Comparison of ENCODE assay signal across 11 cellular contexts in the genomic region with DNA sequence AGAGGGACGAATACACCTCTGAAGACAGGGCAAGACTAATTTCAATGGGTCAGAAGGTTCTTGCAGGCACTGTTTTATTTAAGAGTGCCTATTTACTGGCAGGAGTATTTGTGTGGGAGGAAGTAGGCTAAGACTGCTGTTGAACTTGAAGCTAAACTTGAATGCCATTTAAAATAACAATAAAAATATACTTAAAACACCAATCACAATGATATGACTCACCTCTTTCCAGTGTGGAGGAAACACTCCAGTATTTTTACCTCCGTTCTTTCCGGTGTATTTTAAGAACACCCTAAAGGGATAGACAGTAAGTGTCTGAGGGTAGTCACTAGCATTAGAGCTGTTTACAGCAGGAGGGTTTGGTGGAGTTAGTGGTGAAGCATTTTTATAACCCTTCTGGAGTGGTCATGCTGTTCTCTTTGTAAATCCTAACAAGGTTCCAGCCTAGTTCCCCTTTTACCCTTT. TPM values are rescaled to one million over a fixed set of nuclear protein-coding genes. Genes with fewer than 3 reads are reported as not detected.
DNase-seq lines count a peak whose midpoint lies in the region; ATAC-seq and TF ChIP-seq lines count a peak whose summit lies in the region.
"Had no signal": no experiment of that assay in that cellular context is flagged by ENCODE, and none has a peak within 500 bp of the region (broad histone marks: within the 10 kb centered on the region; RNA-seq: fewer than 3 reads in every experiment).

No MANE protein-coding gene starts in this region.

- no peaks in the 10 kb centered on the region for H3K9me3 ChIP-seq in HUES6 (ENCODE audit: control insufficient read depth, insufficient read depth, low read depth, low read length)
- H3K9me3 ChIP-seq in duodenal mucosa (ENCODE audit: control insufficient read depth in 1 of 2, low read length in 2 of 2) = no peaks in the 10 kb centered on the region
- H3K9me3 ChIP-seq in neural cell (ENCODE audit: low read length) = no peaks in the 10 kb centered on the region

- H3K4me1 Mint-ChIP-seq in stimulated activated naive CD8-positive, alpha-beta T cell treated with anti-CD3 and anti-CD28 coated beads, Interleukin-15, amount 100 ng/mL, for 72 hours = peaks cover 35% of the 10 kb centered on the region

- H3F3A ChIP-seq in neural cell (ENCODE audit: insufficient read depth, low read length, poor library complexity, severe bottlenecking) = no peaks in the 10 kb centered on the region

- H2AFZ ChIP-seq in ACC112 (ENCODE audit: low read length, unreplicated experiment) (no peak overlapping the region), neural cell (ENCODE audit: low read depth, low read length) (no peak overlapping the region)

- intact Hi-C loops in head of caudate nucleus (cut with DNase I) = no loop called here

- no peak overlapping the region for H3K27ac Mint-ChIP-seq in stimulated activated naive CD8-positive, alpha-beta T cell treated with anti-CD3 and anti-CD28 coated beads, Interleukin-15, amount 100 ng/mL, for 72 hours
- H3K27ac Mint-ChIP-seq: activated CD4-positive, alpha-beta memory T cell treated with anti-CD3 and anti-CD28 coated beads, Interleukin-2, amount 10 ng/mL, durations not matched to agents 7 days and 5 days had no signal

- H3K4me3 ChIP-seq in ACC112 (ENCODE audit: low read depth, low read length) = peak overlapping the region; percentile 83
- peak overlapping the region; percentile 63 for H3K4me3 ChIP-seq in HUES6 (ENCODE audit: low read depth, low read length)
- peak overlapping the region; percentile 7 to 40 for H3K4me3 ChIP-seq in duodenal mucosa (ENCODE audit: low read depth in 1 of 2, low read length in 2 of 2)
- H3K4me3 ChIP-seq in neural cell (ENCODE audit: low read length) = peak overlapping the region; percentile 67

- no peak for TF ChIP-seq CTCF in neural cell (IDR thresholded peaks at IDR 0.05; ENCODE audit: poor library complexity, severe bottlenecking)

- no peak overlapping the region for H3K4me2 ChIP-seq in neural cell (ENCODE audit: low read length)

- H3K4me1 ChIP-seq in ACC112 (ENCODE audit: control insufficient read depth, insufficient read depth, low read length, unreplicated experiment) (no peaks in the 10 kb centered on the region), HUES6 (ENCODE audit: control insufficient read depth, insufficient read depth, low read length) (peaks cover 38% of the 10 kb centered on the region), duodenal mucosa (ENCODE audit: control insufficient read depth in 1 of 2, insufficient read depth in 2 of 2, low read length in 2 of 2) (no peaks in the 10 kb centered on the region)

- no peak for TF ChIP-seq EP300 in neural cell (conservative IDR thresholded peaks at IDR 0.05; ENCODE audit: poor library complexity, severe bottlenecking)

- no peak overlapping the region for H3K27ac ChIP-seq in ACC112 (ENCODE audit: low read depth, low read length)
- H3K27ac ChIP-seq in HUES6 (ENCODE audit: low read depth, low read length) = no peak overlapping the region
- H3K27ac ChIP-seq in duodenal mucosa (ENCODE audit: low read depth, low read length) = no peak overlapping the region
- H3K27ac ChIP-seq in neural cell (ENCODE audit: low read length) = no peak overlapping the region

- H3K27me3 Mint-ChIP-seq in stimulated activated naive CD8-positive, alpha-beta T cell treated with anti-CD3 and anti-CD28 coated beads, Interleukin-15, amount 100 ng/mL, for 72 hours = peaks cover 92% of the 10 kb centered on the region

- ATAC-seq in HG03039 (IDR thresholded peaks at IDR 0.05; ENCODE audit: unreplicated experiment) = no peak
- ATAC-seq in stimulated activated naive CD8-positive, alpha-beta T cell treated with anti-CD3 and anti-CD28 coated beads, Interleukin-15, amount 100 ng/mL, for 72 hours = no peak

- H3K9ac ChIP-seq in HUES6 (ENCODE audit: low read length) (no peak overlapping the region), duodenal mucosa (ENCODE audit: low read depth in 1 of 2, low read length in 2 of 2) (no peak overlapping the region), neural cell (ENCODE audit: low read length) (no peak overlapping the region)

- H3K9me2 ChIP-seq in neural cell (ENCODE audit: insufficient read depth, low read length) = no peaks in the 10 kb centered on the region

- peak overlapping the region in 1 of 2 donors; percentile 75 for H3K4me3 Mint-ChIP-seq in stimulated activated naive CD8-positive, alpha-beta T cell treated with anti-CD3 and anti-CD28 coated beads, Interleukin-15, amount 100 ng/mL, for 72 hours
- H3K4me3 Mint-ChIP-seq: activated CD4-positive, alpha-beta memory T cell treated with anti-CD3 and anti-CD28 coated beads, Interleukin-2, amount 10 ng/mL, durations not matched to agents 7 days and 5 days had no signal

- no peaks in the 10 kb centered on the region for H3K36me3 ChIP-seq in ACC112 (ENCODE audit: insufficient read depth, low read length)
- H3K36me3 ChIP-seq in HUES6 (ENCODE audit: control insufficient read depth, insufficient read depth, low read length) = no peaks in the 10 kb centered on the region
- no peaks in the 10 kb centered on the region for H3K36me3 ChIP-seq in duodenal mucosa (ENCODE audit: control insufficient read depth in 1 of 2, insufficient read depth in 2 of 2, low read length in 2 of 2)
- no peaks in the 10 kb centered on the region for H3K36me3 ChIP-seq in neural cell (ENCODE audit: insufficient read depth, low read length)

- no peaks in the 10 kb centered on the region for H3K9me3 Mint-ChIP-seq in stimulated activated naive CD8-positive, alpha-beta T cell treated with anti-CD3 and anti-CD28 coated beads, Interleukin-15, amount 100 ng/mL, for 72 hours
- H3K9me3 Mint-ChIP-seq: activated CD4-positive, alpha-beta memory T cell treated with anti-CD3 and anti-CD28 coated beads, Interleukin-2, amount 10 ng/mL, durations not matched to agents 7 days and 5 days had no signal

- DNase-seq in head of caudate nucleus = no peak
- DNase-seq in anterior cingulate cortex (lab: John Stamatoyannopoulos, UW) = no peak
- DNase-seq in stimulated activated naive CD8-positive, alpha-beta T cell treated with anti-CD3 and anti-CD28 coated beads, Interleukin-15, amount 100 ng/mL, for 72 hours = no peak
- DNase-seq: activated CD4-positive, alpha-beta memory T cell treated with anti-CD3 and anti-CD28 coated beads, Interleukin-2, amount 10 ng/mL, durations not matched to agents 7 days and 5 days; activated naive CD4-positive, alpha-beta T cell treated with Interleukin-2 at 50 U/mL for 16 hours; SW 1271 had no signal

- no peak for TF ChIP-seq RAD21 in neural cell (conservative IDR thresholded peaks at IDR 0.05)

- H4K20me1 ChIP-seq in neural cell (ENCODE audit: insufficient read depth) = no peaks in the 10 kb centered on the region

- H3K27me3 ChIP-seq in ACC112 (ENCODE audit: insufficient read depth, low read length) (peaks cover 13% of the 10 kb centered on the region; the same call in 1 of the 2 replicates), HUES6 (ENCODE audit: control insufficient read depth, insufficient read depth, low read length) (peaks cover 100% of the 10 kb centered on the region), duodenal mucosa (ENCODE audit: control insufficient read depth in 1 of 2, insufficient read depth in 2 of 2, low read length in 2 of 2) (peaks cover 70 to 80% of the 10 kb centered on the region in 2 donors), neural cell (ENCODE audit: insufficient read depth, low read depth, low read length) (peaks cover 100% of the 10 kb centered on the region)

- H3K79me2 ChIP-seq in ACC112 (ENCODE audit: control insufficient read depth, insufficient read depth, low read length, unreplicated experiment) (no peaks in the 10 kb centered on the region), neural cell (replicated peaks; ENCODE audit: insufficient read depth, low read length) (no peaks in the 10 kb centered on the region)

TF ChIP-seq in neural cell, 6 proteins besides CTCF, POLR2A, EP300 and RAD21:
- TF ChIP-seq POLR2AphosphoS5 (IDR thresholded peaks at IDR 0.05) (no peak), TAF1 (IDR thresholded peaks at IDR 0.05; ENCODE audit: low read depth) (no peak), MXI1 (conservative IDR thresholded peaks at IDR 0.05; ENCODE audit: poor library complexity, severe bottlenecking) (no peak), SMC3 (conservative IDR thresholded peaks at IDR 0.05; ENCODE audit: poor library complexity) (no peak), EZH2 (IDR thresholded peaks at IDR 0.05; ENCODE audit: borderline replicate concordance, insufficient read depth, low read length, poor library complexity, severe bottlenecking) (no peak)
- TF ChIP-seq, protein P1, sequence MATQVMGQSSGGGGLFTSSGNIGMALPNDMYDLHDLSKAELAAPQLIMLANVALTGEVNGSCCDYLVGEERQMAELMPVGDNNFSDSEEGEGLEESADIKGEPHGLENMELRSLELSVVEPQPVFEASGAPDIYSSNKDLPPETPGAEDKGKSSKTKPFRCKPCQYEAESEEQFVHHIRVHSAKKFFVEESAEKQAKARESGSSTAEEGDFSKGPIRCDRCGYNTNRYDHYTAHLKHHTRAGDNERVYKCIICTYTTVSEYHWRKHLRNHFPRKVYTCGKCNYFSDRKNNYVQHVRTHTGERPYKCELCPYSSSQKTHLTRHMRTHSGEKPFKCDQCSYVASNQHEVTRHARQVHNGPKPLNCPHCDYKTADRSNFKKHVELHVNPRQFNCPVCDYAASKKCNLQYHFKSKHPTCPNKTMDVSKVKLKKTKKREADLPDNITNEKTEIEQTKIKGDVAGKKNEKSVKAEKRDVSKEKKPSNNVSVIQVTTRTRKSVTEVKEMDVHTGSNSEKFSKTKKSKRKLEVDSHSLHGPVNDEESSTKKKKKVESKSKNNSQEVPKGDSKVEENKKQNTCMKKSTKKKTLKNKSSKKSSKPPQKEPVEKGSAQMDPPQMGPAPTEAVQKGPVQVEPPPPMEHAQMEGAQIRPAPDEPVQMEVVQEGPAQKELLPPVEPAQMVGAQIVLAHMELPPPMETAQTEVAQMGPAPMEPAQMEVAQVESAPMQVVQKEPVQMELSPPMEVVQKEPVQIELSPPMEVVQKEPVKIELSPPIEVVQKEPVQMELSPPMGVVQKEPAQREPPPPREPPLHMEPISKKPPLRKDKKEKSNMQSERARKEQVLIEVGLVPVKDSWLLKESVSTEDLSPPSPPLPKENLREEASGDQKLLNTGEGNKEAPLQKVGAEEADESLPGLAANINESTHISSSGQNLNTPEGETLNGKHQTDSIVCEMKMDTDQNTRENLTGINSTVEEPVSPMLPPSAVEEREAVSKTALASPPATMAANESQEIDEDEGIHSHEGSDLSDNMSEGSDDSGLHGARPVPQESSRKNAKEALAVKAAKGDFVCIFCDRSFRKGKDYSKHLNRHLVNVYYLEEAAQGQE (IDR thresholded peaks at IDR 0.05; ENCODE audit: borderline replicate concordance) = no peak

RNA-seq across cellular contexts. Expression of gene HOXD1, which starts 9.6 kb away (rescaled TPM):
- not detected in 2 replicates for polyA plus RNA-seq in neural cell
- not detected in 2 replicates for polyA minus RNA-seq in neural cell

RNA-seq across cellular contexts. Expression of gene HOXD3, which starts 21.7 kb away (rescaled TPM):
- not detected in 2 replicates for polyA plus RNA-seq in neural cell
- not detected in 2 replicates for polyA minus RNA-seq in neural cell

RNA-seq across cellular contexts. Expression of gene HOXD4, which starts 27.5 kb away (rescaled TPM):
- polyA plus RNA-seq in neural cell = not detected in 2 replicates
- polyA minus RNA-seq in neural cell = not detected in 2 replicates

RNA-seq across cellular contexts. Expression of gene HOXD8, which starts 49.3 kb away (rescaled TPM):
- polyA plus RNA-seq in neural cell = not detected in 2 replicates
- not detected in 2 replicates for polyA minus RNA-seq in neural cell

RNA-seq across cellular contexts. Expression of gene HOXD9, which starts 56.3 kb away (rescaled TPM):
- polyA plus RNA-seq in neural cell = not detected in 2 replicates
- polyA minus RNA-seq in neural cell = not detected in 2 replicates

Comparison
In these comparisons a context has a peak if more than half of its experiments do, and no peak if none do; other contexts are left out.
1. H3K4me3 ChIP-seq: peak in every context shown above with its lines; median percentile 83 in ACC112; 67 in neural cell; 63 in HUES6; 24 in duodenal mucosa.